In genomic region chr10:49001402-49001801, GRCh38 we compare ENCODE assay signal across 13 cellular contexts.
A peak's percentile ranks its signal among the peaks of the same experiment; 100 is the strongest.
DNase-seq lines count a peak whose midpoint lies in the region; ATAC-seq and TF ChIP-seq lines count a peak whose summit lies in the region.
"Had no signal": no experiment of that assay in that cellular context is flagged by ENCODE, and none has a peak within 500 bp of the region (broad histone marks: within the 10 kb centered on the region; RNA-seq: fewer than 3 reads in every experiment).

No MANE protein-coding gene starts in this region.

- peaks cover 4% of the 10 kb centered on the region for H3K27me3 Mint-ChIP-seq in progenitor cell of endocrine pancreas
- H3K27me3 Mint-ChIP-seq: natural killer cell treated with Interleukin-12 subunit alpha and Interleukin-12 subunit beta and Interleukin-15 and Interleukin-18, amount 100 ng/mL, for 72 hours; stimulated activated memory B cell treated with anti-CD40 and anti-IgM and Interleukin-4, amounts not matched to agents 10 μg/mL and 1 μg/mL and 100 μg/mL, for 72 hours had no signal

- in situ Hi-C loops in Panc1 (cut with HindIII; ENCODE audit: low pct_unique_long_range_greater_than_20kb, low sequenced_read_pairs): no loop called here

- H3K9me3 ChIP-seq in Panc1 (ENCODE audit: control insufficient read depth, insufficient read depth, low read depth, low read length): no peaks in the 10 kb centered on the region
- no peaks in the 10 kb centered on the region for H3K9me3 ChIP-seq in tibial nerve
- no peaks in the 10 kb centered on the region for H3K9me3 ChIP-seq in gastroesophageal sphincter

- WGBS in tibial nerve, 2 donors: 61 to 71% methylated on average over 9 of the region's 9 CpGs
- WGBS in gastroesophageal sphincter (ENCODE audit: low coverage in 1 of 2), 2 donors: 75 to 96% methylated on average over 3 to 5 of the region's 9 CpGs

- no peaks in the 10 kb centered on the region for H3K36me3 ChIP-seq in Panc1 (ENCODE audit: control insufficient read depth, insufficient read depth, low read length)
- H3K36me3 ChIP-seq in tibial nerve: no peaks in the 10 kb centered on the region
- no peaks in the 10 kb centered on the region for H3K36me3 ChIP-seq in gastroesophageal sphincter

- DNase-seq in HEK293T (ENCODE audit: extremely low spot score) (peak; percentile 18), Panc1 (ENCODE audit: low read depth, low spot score) (no peak), left ventricle myocardium superior (no peak), progenitor cell of endocrine pancreas (ENCODE audit: low spot score, unreplicated experiment) (no peak), tibial nerve (ENCODE audit: low spot score in 2 of 2) (no peak), C1 segment of cervical spinal cord (lab: John Stamatoyannopoulos, UW) (no peak), AG20443 (ENCODE audit: low spot score) (no peak)
- DNase-seq: activated T-cell treated with anti-CD3 and anti-CD28 coated beads, Interleukin-2, amount 50 U/mL, for 72 hours; HFFc6; stimulated activated CD4-positive, alpha-beta T cell treated with anti-CD3 and anti-CD28 coated beads, Interleukin-15, amount 100 ng/mL, for 24 hours had no signal

- TF ChIP-seq EP300 in tibial nerve (IDR thresholded peaks at IDR 0.05) (no peak), gastroesophageal sphincter (IDR thresholded peaks at IDR 0.05) (no peak)

- no peak overlapping the region for H3K4me3 Mint-ChIP-seq in progenitor cell of endocrine pancreas (ENCODE audit: low read depth)
- H3K4me3 Mint-ChIP-seq: activated T-cell treated with anti-CD3 and anti-CD28 coated beads, Interleukin-2, amount 50 U/mL, for 72 hours; HFFc6; natural killer cell treated with Interleukin-12 subunit alpha and Interleukin-12 subunit beta and Interleukin-15 and Interleukin-18, amount 100 ng/mL, for 72 hours; stimulated activated memory B cell treated with anti-CD40 and anti-IgM and Interleukin-4, amounts not matched to agents 10 μg/mL and 1 μg/mL and 100 μg/mL, for 72 hours had no signal

- no TSS peak for BruUV-seq in Panc1 (replicated peaks; lab: Mats Ljungman, UMichigan)

- no peak overlapping the region for H3K27ac Mint-ChIP-seq in progenitor cell of endocrine pancreas
- H3K27ac Mint-ChIP-seq: activated T-cell treated with anti-CD3 and anti-CD28 coated beads, Interleukin-2, amount 50 U/mL, for 72 hours; HFFc6; natural killer cell treated with Interleukin-12 subunit alpha and Interleukin-12 subunit beta and Interleukin-15 and Interleukin-18, amount 100 ng/mL, for 72 hours; stimulated activated memory B cell treated with anti-CD40 and anti-IgM and Interleukin-4, amounts not matched to agents 10 μg/mL and 1 μg/mL and 100 μg/mL, for 72 hours had no signal

- POLR2A ChIA-PET in HEK293T (lab: Yijun Ruan, JAX) (no interaction called here), Panc1 (lab: Charles Lee) (no interaction called here)

- no peaks in the 10 kb centered on the region for H3K36me3 Mint-ChIP-seq in progenitor cell of endocrine pancreas (ENCODE audit: insufficient read depth)
- H3K36me3 Mint-ChIP-seq: natural killer cell treated with Interleukin-12 subunit alpha and Interleukin-12 subunit beta and Interleukin-15 and Interleukin-18, amount 100 ng/mL, for 72 hours; stimulated activated memory B cell treated with anti-CD40 and anti-IgM and Interleukin-4, amounts not matched to agents 10 μg/mL and 1 μg/mL and 100 μg/mL, for 72 hours had no signal

- CTCF ChIA-PET in HEK293T (lab: Yijun Ruan, JAX) (interaction anchor here (1.3 kb wide), 1 partner anchor 12 kb away, joined by 4 read pairs; no protein-coding TSS in a partner anchor), Panc1 (lab: Charles Lee) (no interaction called here)

- H3K27me3 ChIP-seq in Panc1 (ENCODE audit: control insufficient read depth, insufficient read depth, low read length) (no peaks in the 10 kb centered on the region), tibial nerve (no peaks in the 10 kb centered on the region), gastroesophageal sphincter (no peaks in the 10 kb centered on the region)

- no peak for TF ChIP-seq POLR2A in tibial nerve (IDR thresholded peaks at IDR 0.05)
- TF ChIP-seq POLR2A in gastroesophageal sphincter (IDR thresholded peaks at IDR 0.05): no peak

- ATAC-seq in Panc1 (peak; percentile 75), left ventricle myocardium superior (peak; percentile 83), gastroesophageal sphincter (no peak)
- ATAC-seq: activated T-cell treated with anti-CD3 and anti-CD28 coated beads, Interleukin-2, amount 50 U/mL, for 72 hours; natural killer cell treated with Interleukin-12 subunit alpha and Interleukin-12 subunit beta and Interleukin-15 and Interleukin-18, amount 100 ng/mL, for 72 hours; stimulated activated memory B cell treated with anti-CD40 and anti-IgM and Interleukin-4, amounts not matched to agents 10 μg/mL and 1 μg/mL and 100 μg/mL, for 72 hours had no signal

- H3K27ac ChIP-seq in Panc1 (ENCODE audit: low read length): no peak overlapping the region
- peak overlapping the region in 1 of 4 donors; percentile 28 for H3K27ac ChIP-seq in tibial nerve
- no peak overlapping the region for H3K27ac ChIP-seq in gastroesophageal sphincter

- H3K4me1 ChIP-seq in Panc1 (ENCODE audit: control insufficient read depth, insufficient read depth, low read length) (no peaks in the 10 kb centered on the region), tibial nerve (peaks cover 0 to 15% (median 2%) of the 10 kb centered on the region in 4 donors), gastroesophageal sphincter (peaks cover 0 to 9% (median 0%) of the 10 kb centered on the region in 3 donors)

- H3K4me3 ChIP-seq in Panc1 (ENCODE audit: low read depth in 2 of 2, low read length in 2 of 2) (no peak overlapping the region), tibial nerve (no peak overlapping the region), gastroesophageal sphincter (no peak overlapping the region)

- H3K9me3 Mint-ChIP-seq in progenitor cell of endocrine pancreas (ENCODE audit: low read depth): no peaks in the 10 kb centered on the region
- H3K9me3 Mint-ChIP-seq: HFFc6; natural killer cell treated with Interleukin-12 subunit alpha and Interleukin-12 subunit beta and Interleukin-15 and Interleukin-18, amount 100 ng/mL, for 72 hours; stimulated activated memory B cell treated with anti-CD40 and anti-IgM and Interleukin-4, amounts not matched to agents 10 μg/mL and 1 μg/mL and 100 μg/mL, for 72 hours had no signal

- TF ChIP-seq CTCF in Panc1 (IDR thresholded peaks at IDR 0.05): 0 out of 2 replicates have a peak, but pooled peaks have one; percentile 32
- TF ChIP-seq CTCF in progenitor cell of endocrine pancreas (IDR thresholded peaks at IDR 0.05; ENCODE audit: unreplicated experiment): peak; percentile 14
- TF ChIP-seq CTCF in tibial nerve (IDR thresholded peaks at IDR 0.05): peak in 1 of 5 experiments; percentile 27
- TF ChIP-seq CTCF in gastroesophageal sphincter (IDR thresholded peaks at IDR 0.05): no peak

- H3K4me1 Mint-ChIP-seq in progenitor cell of endocrine pancreas (ENCODE audit: low read depth): peaks cover 4% of the 10 kb centered on the region
- H3K4me1 Mint-ChIP-seq: stimulated activated memory B cell treated with anti-CD40 and anti-IgM and Interleukin-4, amounts not matched to agents 10 μg/mL and 1 μg/mL and 100 μg/mL, for 72 hours had no signal

- intact Hi-C loops in Panc1 (cut with micrococcal nuclease; ENCODE audit: unreplicated experiment) (no loop called here), left ventricle myocardium superior (cut with micrococcal nuclease) (no loop called here)

TF ChIP-seq in HEK293T, 16 proteins besides CTCF, POLR2A, EP300 and RAD21:
- TF ChIP-seq SP1 (IDR thresholded peaks at IDR 0.05) (no peak), HDGF (IDR thresholded peaks at IDR 0.05; ENCODE audit: borderline replicate concordance) (no peak), CTBP1 (IDR thresholded peaks at IDR 0.05; ENCODE audit: borderline replicate concordance) (no peak), ARNT (IDR thresholded peaks at IDR 0.05) (no peak), PKNOX1 (IDR thresholded peaks at IDR 0.05) (no peak), L3MBTL2 (conservative IDR thresholded peaks at IDR 0.05) (no peak), NFRKB (IDR thresholded peaks at IDR 0.05) (no peak), TARDBP (IDR thresholded peaks at IDR 0.05) (no peak), FOXM1 (IDR thresholded peaks at IDR 0.05; ENCODE audit: borderline replicate concordance) (no peak), ELF4 (IDR thresholded peaks at IDR 0.05) (no peak)
TF ChIP-seq in HEK293T: peak in this region for 0.

Comparison
In these comparisons a context has a peak if more than half of its experiments do, and no peak if none do; other contexts are left out.
1. CTCF ChIP-seq: peak in Panc1 (single experiment) and progenitor cell of endocrine pancreas (single experiment); none in gastroesophageal sphincter (0 of 4).